Comparison of ENCODE assay signal across 22 cellular contexts in genomic region chr3:64047806-64048205, GRCh38. TPM values are rescaled to one million over a fixed set of nuclear protein-coding genes. Genes with fewer than 3 reads are reported as not detected.
A peak's percentile ranks its signal among the peaks of the same experiment; 100 is the strongest.
DNase-seq lines count a peak whose midpoint lies in the region; ATAC-seq and TF ChIP-seq lines count a peak whose summit lies in the region.
"Had no signal": no experiment of that assay in that cellular context is flagged by ENCODE, and none has a peak within 500 bp of the region (broad histone marks: within the 10 kb centered on the region; RNA-seq: fewer than 3 reads in every experiment).

No MANE protein-coding gene starts in this region.

- H3K4me1 ChIP-seq in GM23338 (ENCODE audit: insufficient read depth) (peaks cover 25% of the 10 kb centered on the region), hepatocyte (ENCODE audit: insufficient read depth) (no peaks in the 10 kb centered on the region), neutrophil (ENCODE audit: control insufficient read depth in 1 of 2, insufficient read depth in 1 of 2, low read depth in 1 of 2, low read length in 1 of 2) (peaks cover 33 to 46% of the 10 kb centered on the region in 2 experiments), ascending aorta (no peaks in the 10 kb centered on the region)
- no peaks in the 10 kb centered on the region for H3K4me1 ChIP-seq in CD8-positive, alpha-beta memory T cell (ENCODE audit: insufficient read depth, low read length)
- H3K4me1 ChIP-seq: adrenal gland, esophagus muscularis mucosa, right atrium auricular region had no signal

- H3K4me1 Mint-ChIP-seq in GM23338 (peaks cover 30% of the 10 kb centered on the region), T-helper 17 cell (no peaks in the 10 kb centered on the region)
- H3K4me1 Mint-ChIP-seq in CD8-positive, alpha-beta memory T cell, result peaks cover 1 to 5% (median 5%) of the 10 kb centered on the region in 3 donors

- intact Hi-C loops in ascending aorta (cut with DNase I), result no loop called here

- H3K36me3 Mint-ChIP-seq in GM23338 (ENCODE audit: low read depth) (no peaks in the 10 kb centered on the region), T-helper 17 cell (ENCODE audit: low read depth) (peaks cover 2% of the 10 kb centered on the region)
- no peaks in the 10 kb centered on the region for H3K36me3 Mint-ChIP-seq in CD8-positive, alpha-beta memory T cell

- no peaks in the 10 kb centered on the region for H3K9me2 ChIP-seq in GM23338 (ENCODE audit: insufficient read depth)
- H3K9me2 ChIP-seq in hepatocyte (replicated peaks; ENCODE audit: insufficient read depth), result no peaks in the 10 kb centered on the region

- H3K27me3 Mint-ChIP-seq in GM23338 (ENCODE audit: insufficient read depth, low read depth, poor library complexity) (no peaks in the 10 kb centered on the region), T-helper 17 cell (peaks cover 74% of the 10 kb centered on the region)
- peaks cover 10 to 46% of the 10 kb centered on the region in 2 donors for H3K27me3 Mint-ChIP-seq in CD8-positive, alpha-beta memory T cell

- TF ChIP-seq CTCF in GM23338 (conservative IDR thresholded peaks at IDR 0.05; ENCODE audit: low read depth in 2 of 2) (no peak), hepatocyte (IDR thresholded peaks at IDR 0.05; ENCODE audit: poor library complexity) (no peak), neutrophil (IDR thresholded peaks at IDR 0.05) (no peak), ascending aorta (IDR thresholded peaks at IDR 0.05) (no peak)

- ATAC-seq in GM23338 (no peak), T-helper 17 cell (no peak), HG02870 (IDR thresholded peaks at IDR 0.05; ENCODE audit: unreplicated experiment) (no peak)

- H4K20me1 ChIP-seq in GM23338 (replicated peaks; ENCODE audit: insufficient read depth), result no peaks in the 10 kb centered on the region
- no peaks in the 10 kb centered on the region for H4K20me1 ChIP-seq in hepatocyte (ENCODE audit: insufficient read depth, poor library complexity, severe bottlenecking)

- POLR2A ChIA-PET in CD8-positive, alpha-beta memory T cell (lab: Charles Lee), result no interaction called here

- H3K9me3 ChIP-seq in T-helper 17 cell (ENCODE audit: control insufficient read depth, low read length, poor library complexity, severe bottlenecking) (no peaks in the 10 kb centered on the region), hepatocyte (ENCODE audit: low read depth) (no peaks in the 10 kb centered on the region), neutrophil (no peaks in the 10 kb centered on the region), ascending aorta (no peaks in the 10 kb centered on the region)
- no peaks in the 10 kb centered on the region for H3K9me3 ChIP-seq in CD8-positive, alpha-beta memory T cell (ENCODE audit: low read length)
- H3K9me3 ChIP-seq: adrenal gland, esophagus muscularis mucosa, MG63, right atrium auricular region, thoracic aorta had no signal

- H3K79me2 ChIP-seq in GM23338 (replicated peaks; ENCODE audit: insufficient read depth), result no peaks in the 10 kb centered on the region
- H3K79me2 ChIP-seq in hepatocyte, result no peaks in the 10 kb centered on the region

- H3K36me3 ChIP-seq in GM23338 (ENCODE audit: insufficient read depth), result no peaks in the 10 kb centered on the region
- no peaks in the 10 kb centered on the region for H3K36me3 ChIP-seq in hepatocyte (replicated peaks; ENCODE audit: insufficient read depth, low read depth)
- H3K36me3 ChIP-seq in neutrophil, result no peaks in the 10 kb centered on the region
- H3K36me3 ChIP-seq in ascending aorta, result no peaks in the 10 kb centered on the region
- no peaks in the 10 kb centered on the region for H3K36me3 ChIP-seq in CD8-positive, alpha-beta memory T cell (ENCODE audit: insufficient read depth, low read length)
- H3K36me3 ChIP-seq: adrenal gland, esophagus muscularis mucosa, MG63, right atrium auricular region, thoracic aorta had no signal

- H2AFZ ChIP-seq in GM23338, result peak overlapping the region; percentile 84
- H2AFZ ChIP-seq in hepatocyte, result peak overlapping the region; percentile 17

- H3K27me3 ChIP-seq in GM23338 (ENCODE audit: insufficient read depth) (no peaks in the 10 kb centered on the region), hepatocyte (no peaks in the 10 kb centered on the region), neutrophil (no peaks in the 10 kb centered on the region), ascending aorta (no peaks in the 10 kb centered on the region)
- no peaks in the 10 kb centered on the region for H3K27me3 ChIP-seq in CD8-positive, alpha-beta memory T cell (ENCODE audit: insufficient read depth, low read length, poor library complexity, severe bottlenecking)
- H3K27me3 ChIP-seq: esophagus muscularis mucosa, MG63, right atrium auricular region had no signal

- no peak overlapping the region for H3K27ac ChIP-seq in GM23338 (ENCODE audit: low read depth)
- H3K27ac ChIP-seq in hepatocyte, result peak overlapping the region; percentile 15
- H3K27ac ChIP-seq in neutrophil, result peak overlapping the region; percentile 72
- no peak overlapping the region for H3K27ac ChIP-seq in ascending aorta
- no peak overlapping the region for H3K27ac ChIP-seq in CD8-positive, alpha-beta memory T cell (ENCODE audit: low read depth, low read length)
- H3K27ac ChIP-seq: adrenal gland, coronary artery, esophagus muscularis mucosa, right atrium auricular region, thoracic aorta had no signal

- no peaks in the 10 kb centered on the region for H3F3A ChIP-seq in GM23338 (replicated peaks; ENCODE audit: low read depth)

- no peaks in the 10 kb centered on the region for H3K9me3 Mint-ChIP-seq in GM23338
- no peaks in the 10 kb centered on the region for H3K9me3 Mint-ChIP-seq in CD8-positive, alpha-beta memory T cell
- H3K9me3 Mint-ChIP-seq: activated T-cell treated with anti-CD3 and anti-CD28 coated beads, Interleukin-2, amount 50 U/mL, for 24 hours had no signal

- CTCF ChIA-PET in CD8-positive, alpha-beta memory T cell (lab: Charles Lee), result no interaction called here

- 0 out of 2 replicates have a peak overlapping the region, but pooled peaks have one; percentile 34 for H3K4me2 ChIP-seq in GM23338
- peak overlapping the region; percentile 6 for H3K4me2 ChIP-seq in hepatocyte

- WGBS in hepatocyte (ENCODE audit: low lambda C conversion rate, missing lambda C conversion rate), result 60% methylated on average over 7 of the region's 7 CpGs

- DNase-seq in GM23338 (ENCODE audit: low spot score) (no peak), T-helper 17 cell (no peak), hepatocyte (ENCODE audit: low spot score) (no peak), ascending aorta (ENCODE audit: low spot score in 2 of 2) (no peak)
- DNase-seq in stimulated activated CD8-positive, alpha-beta memory T cell treated with anti-CD3 and anti-CD28 coated beads, Interleukin-4, amount 100 ng/mL, for 48 hours, result no peak
- DNase-seq in CD8-positive, alpha-beta memory T cell, result no peak
- DNase-seq: activated CD4-positive, alpha-beta T cell treated with anti-CD3 and anti-CD28 coated beads for 36 hours; activated T-cell treated with anti-CD3 and anti-CD28 coated beads, Interleukin-2, amount 50 U/mL, for 24 hours; adrenal gland; KBM-7; MG63; NCI-H2081; SHP77; stimulated activated CD4-positive, alpha-beta T cell treated with anti-CD3 and anti-CD28 coated beads, Interleukin-4, amount 100 ng/mL, for 1 hour; stimulated activated naive CD4-positive, alpha-beta T cell; T-helper 1 cell had no signal

- H3K4me3 ChIP-seq in GM23338 (no peak overlapping the region), hepatocyte (no peak overlapping the region), neutrophil (ENCODE audit: low read depth in 1 of 2, low read length in 1 of 2) (no peak overlapping the region), ascending aorta (no peak overlapping the region)
- no peak overlapping the region for H3K4me3 ChIP-seq in CD8-positive, alpha-beta memory T cell (ENCODE audit: low read length)
- H3K4me3 ChIP-seq: adrenal gland, coronary artery, esophagus muscularis mucosa, MG63, right atrium auricular region, thoracic aorta had no signal

- H3K4me3 Mint-ChIP-seq in GM23338 (no peak overlapping the region), T-helper 17 cell (peak overlapping the region; percentile 5)
- H3K4me3 Mint-ChIP-seq in CD8-positive, alpha-beta memory T cell, result no peak overlapping the region
- H3K4me3 Mint-ChIP-seq: activated CD4-positive, alpha-beta T cell treated with anti-CD3 and anti-CD28 coated beads for 36 hours; activated T-cell treated with anti-CD3 and anti-CD28 coated beads, Interleukin-2, amount 50 U/mL, for 24 hours had no signal

- H3K27ac Mint-ChIP-seq in GM23338 (no peak overlapping the region), T-helper 17 cell (no peak overlapping the region)
- H3K27ac Mint-ChIP-seq in CD8-positive, alpha-beta memory T cell, result no peak overlapping the region
- H3K27ac Mint-ChIP-seq: activated CD4-positive, alpha-beta T cell treated with anti-CD3 and anti-CD28 coated beads for 36 hours; activated T-cell treated with anti-CD3 and anti-CD28 coated beads, Interleukin-2, amount 50 U/mL, for 24 hours had no signal

TF ChIP-seq in GM23338, 12 proteins besides CTCF, POLR2A, EP300 and RAD21 (continues in another document):
- no peak for TF ChIP-seq JUNB (IDR thresholded peaks at IDR 0.05; ENCODE audit: unreplicated experiment)
- TF ChIP-seq NANOG (IDR thresholded peaks at IDR 0.05; ENCODE audit: borderline replicate concordance), result no peak
- no peak for TF ChIP-seq STAT1 (IDR thresholded peaks at IDR 0.05; ENCODE audit: unreplicated experiment)

RNA-seq across cellular contexts. Expression of gene PSMD6, which starts 24.5 kb away (rescaled TPM):
- 98.1 and 108 TPM in 2 replicates for total RNA-seq in GM23338 (2014; rRNA removed; shearing (Covaris generic))
- polyA plus RNA-seq in GM23338 (2016; fragmentation: Nextera tagmentation; extraction: Ambion mirVana), result 195 and 205 TPM in 2 replicates
- 10 to 100 TPM; 91.3 to 97.3 TPM for total RNA-seq in T-helper 17 cell
- total RNA-seq in hepatocyte, result 99.6 and 101 TPM in 2 replicates
- polyA plus RNA-seq in hepatocyte, result 104 and 111 TPM in 2 replicates
- 49.2 TPM for total RNA-seq in ascending aorta
- 100 to 1,000 TPM; 134 to 136 TPM for total RNA-seq in CD8-positive, alpha-beta memory T cell
- 117 TPM for polyA plus RNA-seq in CD8-positive, alpha-beta memory T cell

Comparison
In these comparisons a context has a peak if more than half of its experiments do, and no peak if none do; other contexts are left out.
1. H3K27ac ChIP-seq: peak in hepatocyte (single experiment) and neutrophil (single experiment); none in GM23338 (single experiment), ascending aorta (0 of 2) and CD8-positive, alpha-beta memory T cell (single experiment).